8 cellular contexts compared by ENCODE assay signal in genomic region chr22:38455063-38455529, GRCh38. TPM values are rescaled to one million over a fixed set of nuclear protein-coding genes. Genes with fewer than 3 reads are reported as not detected.
A peak's percentile ranks its signal among the peaks of the same experiment; 100 is the strongest.
DNase-seq lines count a peak whose midpoint lies in the region; ATAC-seq, FAIRE-seq and TF ChIP-seq lines count a peak whose summit lies in the region.

Gene KCNJ4, minus strand, starts transcription at chr22:38455199. Its CDS starts 27,067 bp downstream, at chr22:38428132.

- H3K4me1 Mint-ChIP-seq in T-helper 17 cell: peaks cover 17% of the 10 kb centered on the region

- H3K36me3 Mint-ChIP-seq in T-helper 17 cell (ENCODE audit: low read depth): peaks cover 18% of the 10 kb centered on the region

- no peak within 1 kb of the TSS for H3K27ac ChIP-seq in DOHH2 (ENCODE audit: low read depth, low read length)
- H3K27ac ChIP-seq in prostate gland: no peak within 1 kb of the TSS
- no peak within 1 kb of the TSS for H3K27ac ChIP-seq in kidney (ENCODE audit: low read depth in 2 of 2, low read length in 2 of 2)

- H3K9me2 ChIP-seq in DOHH2 (replicated peaks; ENCODE audit: control insufficient read depth, low read length): no peaks in the 10 kb centered on the region

- H3K27me3 ChIP-seq in DOHH2 (ENCODE audit: control insufficient read depth, low read length) (peaks cover 61% of the 10 kb centered on the region), prostate gland (replicated peaks; ENCODE audit: insufficient read depth) (no peaks in the 10 kb centered on the region)

- intact Hi-C loops in prostate gland (cut with DNase I): no loop called here
- intact Hi-C loops in kidney (cut with DNase I): no loop called here

- H3K4me3 Mint-ChIP-seq in T-helper 17 cell: peak within 1 kb of the TSS; percentile 88

- no peak within 1 kb of the TSS for H3K9ac ChIP-seq in kidney (ENCODE audit: low read length in 2 of 2)

- TF ChIP-seq CTCF in DOHH2 (IDR thresholded peaks at IDR 0.05; ENCODE audit: low read depth, low read length, poor library complexity, severe bottlenecking): no peak
- no peak for TF ChIP-seq CTCF in prostate gland (IDR thresholded peaks at IDR 0.05)
- TF ChIP-seq CTCF in kidney (IDR thresholded peaks at IDR 0.05; ENCODE audit: borderline replicate concordance, extremely low read depth, insufficient read depth): no peak

- no peaks in the 10 kb centered on the region for H3K36me3 ChIP-seq in DOHH2 (ENCODE audit: control insufficient read depth, low read length)
- no peaks in the 10 kb centered on the region for H3K36me3 ChIP-seq in prostate gland
- no peaks in the 10 kb centered on the region for H3K36me3 ChIP-seq in kidney (ENCODE audit: control insufficient read depth in 1 of 2, insufficient read depth in 2 of 2, low read length in 2 of 2)

- WGBS in prostate gland: 2% methylated on average over 28 of the region's 78 CpGs

- no peak for TF ChIP-seq POLR2A in prostate gland (IDR thresholded peaks at IDR 0.05)

- H3K27ac Mint-ChIP-seq in T-helper 17 cell: no peak within 1 kb of the TSS

- no peaks in the 10 kb centered on the region for H3K9me3 ChIP-seq in DOHH2 (ENCODE audit: control insufficient read depth, insufficient read depth, low read length)
- H3K9me3 ChIP-seq in T-helper 17 cell (ENCODE audit: control insufficient read depth, low read length, poor library complexity, severe bottlenecking): no peaks in the 10 kb centered on the region
- no peaks in the 10 kb centered on the region for H3K9me3 ChIP-seq in prostate gland
- no peaks in the 10 kb centered on the region for H3K9me3 ChIP-seq in kidney (ENCODE audit: control insufficient read depth in 1 of 2, low read length in 2 of 2)

- ATAC-seq in T-helper 17 cell: no peak

- no peak for FAIRE-seq in frontal cortex (lab: Jason Lieb, UNC)
- no peak for FAIRE-seq in kidney (lab: Jason Lieb, UNC)

- no peaks in the 10 kb centered on the region for H3K79me2 ChIP-seq in DOHH2 (ENCODE audit: control insufficient read depth, low read length)

- peaks cover 75% of the 10 kb centered on the region for H3K27me3 Mint-ChIP-seq in T-helper 17 cell

- H3F3A ChIP-seq in DOHH2 (ENCODE audit: control insufficient read depth, insufficient read depth): no peaks in the 10 kb centered on the region

- H3K4me2 ChIP-seq in DOHH2 (ENCODE audit: low read length): peak within 1 kb of the TSS; percentile 55

- peak within 1 kb of the TSS; percentile 40 for H3K4me3 ChIP-seq in DOHH2 (ENCODE audit: low read length)
- H3K4me3 ChIP-seq in prostate gland: peak within 1 kb of the TSS; percentile 23 to 45
- no peak within 1 kb of the TSS for H3K4me3 ChIP-seq in kidney (ENCODE audit: low read length in 2 of 2)

- H3K4me1 ChIP-seq in DOHH2 (ENCODE audit: control insufficient read depth, low read length): peaks cover 5% of the 10 kb centered on the region
- H3K4me1 ChIP-seq in prostate gland (replicated peaks): no peaks in the 10 kb centered on the region
- peaks cover 0 to 2% of the 10 kb centered on the region in 2 donors for H3K4me1 ChIP-seq in kidney (ENCODE audit: control insufficient read depth in 1 of 2, insufficient read depth in 1 of 2, low read depth in 1 of 2, low read length in 2 of 2)

- H4K20me1 ChIP-seq in DOHH2 (ENCODE audit: control insufficient read depth, insufficient read depth, low read depth, low read length): no peaks in the 10 kb centered on the region

- DNase-seq in T-helper 17 cell (no peak), frontal cortex (ENCODE audit: low spot score in 2 of 2) (no peak), prostate gland (ENCODE audit: low spot score) (no peak), GM19238 (ENCODE audit: insufficient read length, low spot score) (no peak), superior temporal gyrus (ENCODE audit: extremely low spot score) (no peak), kidney (no peak), OCI-M2 (lab: John Stamatoyannopoulos, UW; ENCODE audit: unreplicated experiment) (no peak)

RNA-seq across cellular contexts. Expression of gene KCNJ4, which starts in this region (rescaled TPM):
- total RNA-seq in T-helper 17 cell: not detected
- total RNA-seq in frontal cortex: 12.2 TPM
- 1 to 10 TPM in 1 of 2 donors, not detected in 1; 3.2 TPM for total RNA-seq in prostate gland
- 0.13 TPM for total RNA-seq in kidney
- polyA plus RNA-seq in kidney (ENCODE audit: insufficient read depth, low read depth, low replicate concordance): not detected

Comparison
In these comparisons a context has a peak if more than half of its experiments do, and no peak if none do; other contexts are left out.
1. H3K4me3 ChIP-seq: peak in DOHH2 (single experiment) and prostate gland (2 of 2); none in kidney (0 of 2).